In the genomic region with DNA sequence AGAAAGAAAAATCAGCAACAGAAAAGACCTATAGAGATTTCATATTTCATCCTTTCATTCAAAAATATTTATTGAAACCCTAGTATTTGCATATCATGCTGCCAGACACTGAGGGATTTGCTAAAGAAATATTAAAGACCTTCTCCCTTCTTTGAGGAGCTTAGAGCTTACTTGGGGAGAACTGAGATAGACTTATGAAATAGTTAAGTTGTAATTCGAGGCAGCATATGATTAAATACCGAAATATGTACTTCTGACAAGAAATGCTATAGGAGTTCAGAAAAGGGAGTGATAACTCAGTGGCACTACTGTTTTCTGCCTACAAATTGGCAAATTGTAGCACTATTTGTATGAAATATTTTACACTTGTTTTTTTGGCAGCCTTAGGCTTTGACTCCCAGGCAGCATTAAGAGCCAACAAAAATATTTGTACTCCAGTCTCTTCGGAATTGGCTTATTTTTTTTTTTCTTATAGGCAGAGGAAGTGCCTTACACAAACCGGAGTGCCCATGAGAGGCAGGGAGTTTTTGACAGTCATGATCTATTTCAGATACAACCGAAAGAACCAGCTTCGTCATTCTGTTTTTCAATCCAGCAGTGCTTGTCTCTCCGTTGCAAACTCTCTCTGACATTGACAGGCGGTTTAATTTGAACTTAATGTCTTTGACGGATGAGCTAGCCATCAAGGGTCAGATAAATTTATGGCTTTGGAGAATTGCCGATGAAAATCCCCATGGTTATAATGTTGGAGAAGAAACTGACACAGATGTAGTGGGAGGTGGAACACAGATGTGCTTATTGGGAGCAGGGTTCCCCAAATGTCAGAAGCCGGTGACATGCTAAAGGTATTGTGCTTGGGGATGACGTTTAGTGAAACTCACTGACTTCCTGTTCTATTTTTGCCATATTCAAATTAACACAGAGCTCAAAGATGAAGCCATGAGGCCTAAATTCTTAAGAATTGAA, we compare ENCODE assay signal across 9 cellular contexts.
DNase-seq lines count a peak whose midpoint lies in the region; ATAC-seq and TF ChIP-seq lines count a peak whose summit lies in the region.
"Had no signal": no experiment of that assay in that cellular context is flagged by ENCODE, and none has a peak within 500 bp of the region (broad histone marks: within the 10 kb centered on the region; RNA-seq: fewer than 3 reads in every experiment).

No MANE protein-coding gene starts in this region.

- peaks cover 29% of the 10 kb centered on the region for H3F3A ChIP-seq in SU-DHL-6 (ENCODE audit: insufficient read depth)

- no peaks in the 10 kb centered on the region for H4K20me1 ChIP-seq in SU-DHL-6 (ENCODE audit: low read depth, low read length)

- H3K79me2 ChIP-seq in SU-DHL-6 (ENCODE audit: insufficient read depth, low read length) = peaks cover 4% of the 10 kb centered on the region; the same call in 1 of the 2 replicates

- TF ChIP-seq CTCF in SU-DHL-6 (IDR thresholded peaks at IDR 0.05; ENCODE audit: insufficient read depth, low read length, poor library complexity, severe bottlenecking) = no peak

- H3K27ac ChIP-seq in SU-DHL-6 (ENCODE audit: low read depth, low read length) (peak overlapping the region; percentile 94), skin epidermis (peak overlapping the region in 14 of 21 experiments; percentile 4 to 88 (median 60))
- H3K27ac ChIP-seq in effector memory CD4-positive, alpha-beta T cell (ENCODE audit: insufficient read depth, low read length, poor library complexity, severe bottlenecking) = peak overlapping the region; percentile 72

- no peaks in the 10 kb centered on the region for H3K36me3 ChIP-seq in SU-DHL-6 (ENCODE audit: low read length)
- H3K36me3 ChIP-seq in effector memory CD4-positive, alpha-beta T cell (ENCODE audit: control insufficient read depth, insufficient read depth, low read length) = no peaks in the 10 kb centered on the region

- peaks cover 38% of the 10 kb centered on the region for H3K4me1 ChIP-seq in effector memory CD4-positive, alpha-beta T cell (ENCODE audit: control insufficient read depth, insufficient read depth, low read length, poor library complexity, severe bottlenecking)

- no peaks in the 10 kb centered on the region for H3K27me3 ChIP-seq in SU-DHL-6 (ENCODE audit: low read length)
- H3K27me3 ChIP-seq in effector memory CD4-positive, alpha-beta T cell (replicated peaks; ENCODE audit: control insufficient read depth, insufficient read depth, low read length, poor library complexity, severe bottlenecking) = no peaks in the 10 kb centered on the region

- H2AFZ ChIP-seq in SU-DHL-6 (ENCODE audit: low read depth, low read length, severe bottlenecking) = peak overlapping the region; percentile 20

- H3K4me3 ChIP-seq in SU-DHL-6 (ENCODE audit: insufficient read depth, low read length, poor library complexity, severe bottlenecking) (peak overlapping the region; percentile 42), skin epidermis (peak overlapping the region in 2 of 7 experiments; percentile 5 to 12)
- peak overlapping the region; percentile 39 for H3K4me3 ChIP-seq in effector memory CD4-positive, alpha-beta T cell (ENCODE audit: insufficient read depth, low read depth, low read length, poor library complexity, severe bottlenecking)
- H3K4me3 ChIP-seq: lung had no signal

- no peaks in the 10 kb centered on the region for H3K9me3 ChIP-seq in SU-DHL-6 (ENCODE audit: insufficient read depth, low read length)
- H3K9me3 ChIP-seq in effector memory CD4-positive, alpha-beta T cell (ENCODE audit: control insufficient read depth, low read length) = no peaks in the 10 kb centered on the region

- DNase-seq in effector memory CD4-positive, alpha-beta T cell = peak in 2 of 3 donors; percentile 5 to 8
- DNase-seq in NCI-H146 (lab: John Stamatoyannopoulos, UW) (no peak), NCI-H526 (lab: John Stamatoyannopoulos, UW) (no peak), NCI-H146 treated with DMSO at 0.1 percent for 48 hours (lab: John Stamatoyannopoulos, UW; ENCODE audit: unreplicated experiment) (no peak)

- H3K9ac ChIP-seq in SU-DHL-6 (ENCODE audit: low read length) = peak overlapping the region; percentile 58

- H3K9me2 ChIP-seq in SU-DHL-6 (replicated peaks; ENCODE audit: insufficient read depth, low read length) = no peaks in the 10 kb centered on the region

- peak overlapping the region; percentile 97 for H3K4me2 ChIP-seq in SU-DHL-6 (ENCODE audit: low read depth, low read length, poor library complexity, severe bottlenecking)

- ATAC-seq in GM18870 (IDR thresholded peaks at IDR 0.05; ENCODE audit: unreplicated experiment) (peak; percentile 70), HG02938 (IDR thresholded peaks at IDR 0.05; ENCODE audit: unreplicated experiment) (peak; percentile 77)

Comparison
In these comparisons a context has a peak if more than half of its experiments do, and no peak if none do; other contexts are left out.
1. DNase-seq: peak in effector memory CD4-positive, alpha-beta T cell (2 of 3); none in NCI-H146 (single experiment), NCI-H526 (0 of 2) and NCI-H146 treated with DMSO at 0.1 percent for 48 hours (single experiment).
2. Peak in every context shown above with its lines, with median percentiles within 50 percentile points of each other: H3K27ac ChIP-seq.